Comparison of ENCODE assay signal across 9 cellular contexts in the genomic region with DNA sequence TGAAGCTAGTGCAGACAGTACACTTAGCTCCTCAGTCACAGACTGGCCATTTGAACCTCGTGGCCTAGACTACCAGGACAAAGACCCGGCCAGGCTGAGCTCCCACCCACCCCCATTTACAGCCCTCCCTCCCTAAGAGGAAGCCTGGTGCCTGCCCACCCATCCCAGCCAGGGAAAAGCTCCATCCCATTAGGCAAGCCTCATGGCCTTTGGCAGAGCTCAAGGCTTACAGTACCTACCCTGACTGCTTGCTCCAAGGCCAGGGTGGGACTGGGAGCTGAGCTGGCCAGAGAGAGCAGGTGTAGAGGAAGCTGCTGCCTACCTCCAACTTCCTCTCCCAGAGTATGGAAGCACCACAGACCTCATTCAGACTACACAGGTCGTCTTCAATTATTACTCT. TPM values are rescaled to one million over a fixed set of nuclear protein-coding genes. Genes with fewer than 3 reads are reported as not detected.
A peak's percentile ranks its signal among the peaks of the same experiment; 100 is the strongest.
DNase-seq lines count a peak whose midpoint lies in the region; ATAC-seq, FAIRE-seq and TF ChIP-seq lines count a peak whose summit lies in the region.
"Had no signal": no experiment of that assay in that cellular context is flagged by ENCODE, and none has a peak within 500 bp of the region (broad histone marks: within the 10 kb centered on the region; RNA-seq: fewer than 3 reads in every experiment).

No MANE protein-coding gene starts in this region.

- TF ChIP-seq CTCF in HEK293 (tag by site-specific recombination; IDR thresholded peaks at IDR 0.05) (no peak), gastroesophageal sphincter (IDR thresholded peaks at IDR 0.05) (no peak)

- 43% methylated on average over 1 of the region's 3 CpGs; no CpG with 5 or more reads in 1 of the 2 donors for WGBS in gastroesophageal sphincter (ENCODE audit: low coverage in 1 of 2), 2 donors
- 5 to 23% (median 14%) methylated on average over 3 of the region's 3 CpGs for WGBS in small intestine, 3 donors

- no peak overlapping the region for H3K4me3 Mint-ChIP-seq in activated CD4-positive, alpha-beta memory T cell treated with anti-CD3 and anti-CD28 coated beads for 36 hours

- no peaks in the 10 kb centered on the region for H3K27me3 Mint-ChIP-seq in activated CD4-positive, alpha-beta memory T cell treated with anti-CD3 and anti-CD28 coated beads for 36 hours

- H3K36me3 ChIP-seq in HEK293 (ENCODE audit: control insufficient read depth in 2 of 2, insufficient read depth in 1 of 2, low read length in 2 of 2) (peaks cover 0 to 33% of the 10 kb centered on the region in 2 experiments; a peak in 1 of 3 replicates), gastroesophageal sphincter (peaks cover 0 to 98% of the 10 kb centered on the region in 2 donors), small intestine (ENCODE audit: control insufficient read depth in 2 of 2, insufficient read depth in 2 of 2, low read length in 2 of 2) (peaks cover 3 to 11% of the 10 kb centered on the region in 2 donors)

- CTCF ChIA-PET in HEK293 (lab: Yijun Ruan, JAX), result interaction anchor here (0.6 to 3.3 kb wide), 5 partner anchors 9 to 73 kb away, joined by 3 to 13 read pairs (median 9); a partner anchor contains a TSS
- CTCF ChIA-PET in activated CD4-positive, alpha-beta memory T cell treated with anti-CD3 and anti-CD28 coated beads for 36 hours (lab: Charles Lee), result interaction anchor here (0.8 to 5.6 kb wide), 4 partner anchors 12 to 73 kb away, joined by 3 to 55 read pairs (median 13); a partner anchor contains a TSS

- no peak overlapping the region for H3K4me3 ChIP-seq in HEK293 (ENCODE audit: low read depth, low read length)
- no peak overlapping the region for H3K4me3 ChIP-seq in gastroesophageal sphincter
- no peak overlapping the region for H3K4me3 ChIP-seq in small intestine (ENCODE audit: low read depth in 1 of 2, low read length in 2 of 2)

- H3K27ac Mint-ChIP-seq in activated CD4-positive, alpha-beta memory T cell treated with anti-CD3 and anti-CD28 coated beads for 36 hours, result peak overlapping the region; percentile 100

- no peaks in the 10 kb centered on the region for H3K9me3 ChIP-seq in HEK293 (ENCODE audit: control insufficient read depth, insufficient read depth, low read depth, low read length)
- H3K9me3 ChIP-seq in gastroesophageal sphincter, result no peaks in the 10 kb centered on the region
- H3K9me3 ChIP-seq in small intestine (ENCODE audit: control insufficient read depth, low read depth), result no peaks in the 10 kb centered on the region

- H3K4me1 Mint-ChIP-seq in activated CD4-positive, alpha-beta memory T cell treated with anti-CD3 and anti-CD28 coated beads for 36 hours (ENCODE audit: low read depth), result peaks cover 89% of the 10 kb centered on the region

- no peaks in the 10 kb centered on the region for H3K4me1 ChIP-seq in HEK293 (ENCODE audit: control insufficient read depth, insufficient read depth, low read length)
- H3K4me1 ChIP-seq in gastroesophageal sphincter, result peaks cover 0 to 61% (median 8%) of the 10 kb centered on the region in 3 donors
- H3K4me1 ChIP-seq in small intestine (ENCODE audit: control insufficient read depth in 2 of 2, insufficient read depth in 1 of 2, low read depth in 1 of 2, low read length in 1 of 2), result peaks cover 0 to 6% of the 10 kb centered on the region in 2 donors

- no peak for TF ChIP-seq EP300 in gastroesophageal sphincter (IDR thresholded peaks at IDR 0.05)

- DNase-seq in activated CD4-positive, alpha-beta memory T cell treated with anti-CD3 and anti-CD28 coated beads for 36 hours, result no peak
- DNase-seq in small intestine (no peak), NCI-H2107 treated with DMSO at 0.1 percent for 48 hours (lab: John Stamatoyannopoulos, UW; ENCODE audit: unreplicated experiment) (no peak), SKM-1 treated with dmso at 0.1 percent for 144 hours (lab: John Stamatoyannopoulos, UW; ENCODE audit: unreplicated experiment) (no peak)
- DNase-seq: activated CD4-positive, CD25-positive, alpha-beta regulatory T cell had no signal

- peaks cover 42% of the 10 kb centered on the region for H3K36me3 Mint-ChIP-seq in activated CD4-positive, alpha-beta memory T cell treated with anti-CD3 and anti-CD28 coated beads for 36 hours

- POLR2A ChIA-PET in HEK293 (lab: Yijun Ruan, JAX), result interaction anchor here (0.6 kb wide), 1 partner anchor 465 kb away, joined by 3 read pairs; a partner anchor contains a TSS
- POLR2A ChIA-PET in activated CD4-positive, alpha-beta memory T cell treated with anti-CD3 and anti-CD28 coated beads for 36 hours (lab: Charles Lee), result interaction anchor here (0.8 to 1.1 kb wide), 2 partner anchors 8 to 17 kb away, joined by 5 to 6 read pairs; no protein-coding TSS in a partner anchor

- intact Hi-C loops in activated CD4-positive, alpha-beta memory T cell treated with anti-CD3 and anti-CD28 coated beads for 36 hours (cut with micrococcal nuclease), result no loop called here

- H3K27ac ChIP-seq in HEK293 (ENCODE audit: extremely low read depth, low read depth, low read length) (peak overlapping the region; percentile 10; the same call in 1 of the 2 replicates), gastroesophageal sphincter (peak overlapping the region in 3 of 4 donors; percentile 55 to 99 (median 98)), small intestine (ENCODE audit: low read depth in 1 of 2, low read length in 1 of 2) (peak overlapping the region; percentile 56 to 88)

- no peak for TF ChIP-seq POLR2A in gastroesophageal sphincter (IDR thresholded peaks at IDR 0.05)

- ATAC-seq in gastroesophageal sphincter, result no peak
- ATAC-seq in HG03354 (IDR thresholded peaks at IDR 0.05; ENCODE audit: poor library complexity, severe bottlenecking, unreplicated experiment), result no peak

- H3K9me3 Mint-ChIP-seq in activated CD4-positive, alpha-beta memory T cell treated with anti-CD3 and anti-CD28 coated beads for 36 hours, result no peaks in the 10 kb centered on the region

- no peak for FAIRE-seq in small intestine (lab: Jason Lieb, UNC)
- FAIRE-seq: H54 had no signal

- H3K27me3 ChIP-seq in gastroesophageal sphincter (no peaks in the 10 kb centered on the region), small intestine (ENCODE audit: control insufficient read depth in 2 of 2, insufficient read depth in 2 of 2, low read length in 2 of 2) (no peaks in the 10 kb centered on the region)

TF ChIP-seq in HEK293, 187 proteins besides CTCF, POLR2A, EP300 and RAD21:
- no peak for TF ChIP-seq ZNF324 (tag by site-specific recombination; IDR thresholded peaks at IDR 0.05)

RNA-seq across cellular contexts. Expression of a gene that starts 7.5 kb away (rescaled TPM):
- 10 to 100 TPM; 18.8 to 19.1 TPM for total RNA-seq in activated CD4-positive, alpha-beta memory T cell treated with anti-CD3 and anti-CD28 coated beads for 36 hours
- 10 to 100 TPM; 28.8 to 53.7 (median 37.8) TPM for total RNA-seq in gastroesophageal sphincter
- 10 to 100 TPM in 1 of 3 donors, 1 to 10 TPM in 2; 3.1 to 16.4 (median 5.7) TPM for polyA plus RNA-seq in small intestine

Comparison
In these comparisons a context has a peak if more than half of its experiments do, and no peak if none do; other contexts are left out.
1. H3K27ac ChIP-seq: peak in every context shown above with its lines; median percentile 98 in gastroesophageal sphincter; 72 in small intestine; 10 in HEK293.